Comparison of ENCODE assay signal across 15 cellular contexts in genomic region chr6:34904990-34905613, GRCh38.
"Had no signal": no experiment of that assay in that cellular context is flagged by ENCODE, and none has a peak within 500 bp of the region (broad histone marks: within the 10 kb centered on the region; RNA-seq: fewer than 3 reads in every experiment).

No MANE protein-coding gene starts in this region.

- H3K36me3 ChIP-seq: cardiac muscle cell, left ventricle myocardium inferior, neutrophil, right atrium auricular region had no signal

- H3K9me3 ChIP-seq: left ventricle myocardium inferior, neutrophil, right atrium auricular region had no signal

- H3K4me3 Mint-ChIP-seq: activated T-helper 1 cell treated with anti-CD3 and anti-CD28 coated beads, Interleukin-12 subunit alpha, Interleukin-12 subunit beta, Interleukin-2, Interleukin-4 antibody, amounts not matched to agents 30 ng/mL and 10 ng/mL and 1 ng/mL, durations not matched to agents 14 hours and 24 hours and 36 hours had no signal

- H3K4me3 ChIP-seq: cardiac muscle cell, left ventricle myocardium inferior, right atrium auricular region, skin epidermis had no signal

- H3K27me3 ChIP-seq: cardiac muscle cell, neutrophil, right atrium auricular region had no signal

- H3K27ac Mint-ChIP-seq: activated T-helper 1 cell treated with anti-CD3 and anti-CD28 coated beads, Interleukin-12 subunit alpha, Interleukin-12 subunit beta, Interleukin-2, Interleukin-4 antibody, amounts not matched to agents 30 ng/mL and 10 ng/mL and 1 ng/mL, durations not matched to agents 14 hours and 24 hours and 36 hours had no signal

- H3K27ac ChIP-seq: cardiac muscle cell, left ventricle myocardium inferior, neutrophil, right atrium auricular region had no signal

- H3K9me3 Mint-ChIP-seq: activated T-helper 1 cell treated with anti-CD3 and anti-CD28 coated beads, Interleukin-12 subunit alpha, Interleukin-12 subunit beta, Interleukin-2, Interleukin-4 antibody, amounts not matched to agents 30 ng/mL and 10 ng/mL and 1 ng/mL, durations not matched to agents 14 hours and 24 hours and 36 hours had no signal

- FAIRE-seq: colon, endothelial cell of umbilical vein, islet of Langerhans had no signal

- DNase-seq: activated CD4-positive, alpha-beta T cell treated with anti-CD3 and anti-CD28 coated beads for 1 hour; activated naive CD4-positive, alpha-beta T cell; foreskin melanocyte; head of caudate nucleus; left ventricle myocardium inferior; mesendoderm; substantia nigra had no signal
